1 cellular context compared by ENCODE assay signal in the genomic region with DNA sequence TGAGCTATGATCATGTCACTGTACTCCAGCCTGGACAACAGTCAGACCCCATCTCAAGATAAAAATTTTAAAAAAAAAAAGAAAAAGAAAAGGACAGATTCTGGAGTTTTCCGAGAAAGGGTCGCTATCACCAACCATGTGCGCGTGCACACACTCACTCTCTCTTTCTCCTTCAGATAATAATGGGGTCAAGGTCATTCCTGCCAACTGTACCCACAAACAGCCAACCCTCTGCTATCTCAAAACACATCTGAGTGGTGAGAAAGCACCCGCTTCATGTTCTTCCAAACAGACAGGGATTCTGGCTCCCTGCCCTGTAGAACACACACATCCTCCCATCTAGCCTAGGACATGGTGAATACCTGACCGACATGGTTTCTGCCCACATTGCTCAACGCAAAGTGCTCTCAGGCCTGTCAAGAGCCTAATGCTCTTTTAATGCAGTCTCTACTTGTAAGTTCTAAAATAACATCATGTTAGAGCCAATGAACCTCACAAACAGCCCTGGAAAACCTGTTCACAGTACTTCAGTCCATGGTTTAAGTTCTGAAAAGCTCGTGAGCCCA.
TF ChIP-seq lines count a peak whose summit lies in the region.

No MANE protein-coding gene starts in this region.

TF ChIP-seq in GM23338, 12 proteins besides CTCF, POLR2A, EP300 and RAD21 (continued from another document):
- TF ChIP-seq, protein P1, sequence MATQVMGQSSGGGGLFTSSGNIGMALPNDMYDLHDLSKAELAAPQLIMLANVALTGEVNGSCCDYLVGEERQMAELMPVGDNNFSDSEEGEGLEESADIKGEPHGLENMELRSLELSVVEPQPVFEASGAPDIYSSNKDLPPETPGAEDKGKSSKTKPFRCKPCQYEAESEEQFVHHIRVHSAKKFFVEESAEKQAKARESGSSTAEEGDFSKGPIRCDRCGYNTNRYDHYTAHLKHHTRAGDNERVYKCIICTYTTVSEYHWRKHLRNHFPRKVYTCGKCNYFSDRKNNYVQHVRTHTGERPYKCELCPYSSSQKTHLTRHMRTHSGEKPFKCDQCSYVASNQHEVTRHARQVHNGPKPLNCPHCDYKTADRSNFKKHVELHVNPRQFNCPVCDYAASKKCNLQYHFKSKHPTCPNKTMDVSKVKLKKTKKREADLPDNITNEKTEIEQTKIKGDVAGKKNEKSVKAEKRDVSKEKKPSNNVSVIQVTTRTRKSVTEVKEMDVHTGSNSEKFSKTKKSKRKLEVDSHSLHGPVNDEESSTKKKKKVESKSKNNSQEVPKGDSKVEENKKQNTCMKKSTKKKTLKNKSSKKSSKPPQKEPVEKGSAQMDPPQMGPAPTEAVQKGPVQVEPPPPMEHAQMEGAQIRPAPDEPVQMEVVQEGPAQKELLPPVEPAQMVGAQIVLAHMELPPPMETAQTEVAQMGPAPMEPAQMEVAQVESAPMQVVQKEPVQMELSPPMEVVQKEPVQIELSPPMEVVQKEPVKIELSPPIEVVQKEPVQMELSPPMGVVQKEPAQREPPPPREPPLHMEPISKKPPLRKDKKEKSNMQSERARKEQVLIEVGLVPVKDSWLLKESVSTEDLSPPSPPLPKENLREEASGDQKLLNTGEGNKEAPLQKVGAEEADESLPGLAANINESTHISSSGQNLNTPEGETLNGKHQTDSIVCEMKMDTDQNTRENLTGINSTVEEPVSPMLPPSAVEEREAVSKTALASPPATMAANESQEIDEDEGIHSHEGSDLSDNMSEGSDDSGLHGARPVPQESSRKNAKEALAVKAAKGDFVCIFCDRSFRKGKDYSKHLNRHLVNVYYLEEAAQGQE (IDR thresholded peaks at IDR 0.05; ENCODE audit: unreplicated experiment), result no peak
- TF ChIP-seq ZNF114 (CRISPR knock-in tag; IDR thresholded peaks at IDR 0.05) (no peak), POLR2AphosphoS5 (IDR thresholded peaks at IDR 0.05; ENCODE audit: low read depth) (no peak), ZNF331 (CRISPR knock-in tag; IDR thresholded peaks at IDR 0.05; ENCODE audit: low read depth) (no peak), EZH2phosphoT487 (IDR thresholded peaks at IDR 0.05; ENCODE audit: unreplicated experiment) (no peak), EZH2 (IDR thresholded peaks at IDR 0.05; ENCODE audit: low read depth, unreplicated experiment) (no peak), CREB1 (CRISPR knock-in tag; IDR thresholded peaks at IDR 0.05; ENCODE audit: low read depth) (no peak), JUNB (IDR thresholded peaks at IDR 0.05; ENCODE audit: unreplicated experiment) (no peak), STAT1 (IDR thresholded peaks at IDR 0.05; ENCODE audit: unreplicated experiment) (no peak)
- TF ChIP-seq, protein P2, sequence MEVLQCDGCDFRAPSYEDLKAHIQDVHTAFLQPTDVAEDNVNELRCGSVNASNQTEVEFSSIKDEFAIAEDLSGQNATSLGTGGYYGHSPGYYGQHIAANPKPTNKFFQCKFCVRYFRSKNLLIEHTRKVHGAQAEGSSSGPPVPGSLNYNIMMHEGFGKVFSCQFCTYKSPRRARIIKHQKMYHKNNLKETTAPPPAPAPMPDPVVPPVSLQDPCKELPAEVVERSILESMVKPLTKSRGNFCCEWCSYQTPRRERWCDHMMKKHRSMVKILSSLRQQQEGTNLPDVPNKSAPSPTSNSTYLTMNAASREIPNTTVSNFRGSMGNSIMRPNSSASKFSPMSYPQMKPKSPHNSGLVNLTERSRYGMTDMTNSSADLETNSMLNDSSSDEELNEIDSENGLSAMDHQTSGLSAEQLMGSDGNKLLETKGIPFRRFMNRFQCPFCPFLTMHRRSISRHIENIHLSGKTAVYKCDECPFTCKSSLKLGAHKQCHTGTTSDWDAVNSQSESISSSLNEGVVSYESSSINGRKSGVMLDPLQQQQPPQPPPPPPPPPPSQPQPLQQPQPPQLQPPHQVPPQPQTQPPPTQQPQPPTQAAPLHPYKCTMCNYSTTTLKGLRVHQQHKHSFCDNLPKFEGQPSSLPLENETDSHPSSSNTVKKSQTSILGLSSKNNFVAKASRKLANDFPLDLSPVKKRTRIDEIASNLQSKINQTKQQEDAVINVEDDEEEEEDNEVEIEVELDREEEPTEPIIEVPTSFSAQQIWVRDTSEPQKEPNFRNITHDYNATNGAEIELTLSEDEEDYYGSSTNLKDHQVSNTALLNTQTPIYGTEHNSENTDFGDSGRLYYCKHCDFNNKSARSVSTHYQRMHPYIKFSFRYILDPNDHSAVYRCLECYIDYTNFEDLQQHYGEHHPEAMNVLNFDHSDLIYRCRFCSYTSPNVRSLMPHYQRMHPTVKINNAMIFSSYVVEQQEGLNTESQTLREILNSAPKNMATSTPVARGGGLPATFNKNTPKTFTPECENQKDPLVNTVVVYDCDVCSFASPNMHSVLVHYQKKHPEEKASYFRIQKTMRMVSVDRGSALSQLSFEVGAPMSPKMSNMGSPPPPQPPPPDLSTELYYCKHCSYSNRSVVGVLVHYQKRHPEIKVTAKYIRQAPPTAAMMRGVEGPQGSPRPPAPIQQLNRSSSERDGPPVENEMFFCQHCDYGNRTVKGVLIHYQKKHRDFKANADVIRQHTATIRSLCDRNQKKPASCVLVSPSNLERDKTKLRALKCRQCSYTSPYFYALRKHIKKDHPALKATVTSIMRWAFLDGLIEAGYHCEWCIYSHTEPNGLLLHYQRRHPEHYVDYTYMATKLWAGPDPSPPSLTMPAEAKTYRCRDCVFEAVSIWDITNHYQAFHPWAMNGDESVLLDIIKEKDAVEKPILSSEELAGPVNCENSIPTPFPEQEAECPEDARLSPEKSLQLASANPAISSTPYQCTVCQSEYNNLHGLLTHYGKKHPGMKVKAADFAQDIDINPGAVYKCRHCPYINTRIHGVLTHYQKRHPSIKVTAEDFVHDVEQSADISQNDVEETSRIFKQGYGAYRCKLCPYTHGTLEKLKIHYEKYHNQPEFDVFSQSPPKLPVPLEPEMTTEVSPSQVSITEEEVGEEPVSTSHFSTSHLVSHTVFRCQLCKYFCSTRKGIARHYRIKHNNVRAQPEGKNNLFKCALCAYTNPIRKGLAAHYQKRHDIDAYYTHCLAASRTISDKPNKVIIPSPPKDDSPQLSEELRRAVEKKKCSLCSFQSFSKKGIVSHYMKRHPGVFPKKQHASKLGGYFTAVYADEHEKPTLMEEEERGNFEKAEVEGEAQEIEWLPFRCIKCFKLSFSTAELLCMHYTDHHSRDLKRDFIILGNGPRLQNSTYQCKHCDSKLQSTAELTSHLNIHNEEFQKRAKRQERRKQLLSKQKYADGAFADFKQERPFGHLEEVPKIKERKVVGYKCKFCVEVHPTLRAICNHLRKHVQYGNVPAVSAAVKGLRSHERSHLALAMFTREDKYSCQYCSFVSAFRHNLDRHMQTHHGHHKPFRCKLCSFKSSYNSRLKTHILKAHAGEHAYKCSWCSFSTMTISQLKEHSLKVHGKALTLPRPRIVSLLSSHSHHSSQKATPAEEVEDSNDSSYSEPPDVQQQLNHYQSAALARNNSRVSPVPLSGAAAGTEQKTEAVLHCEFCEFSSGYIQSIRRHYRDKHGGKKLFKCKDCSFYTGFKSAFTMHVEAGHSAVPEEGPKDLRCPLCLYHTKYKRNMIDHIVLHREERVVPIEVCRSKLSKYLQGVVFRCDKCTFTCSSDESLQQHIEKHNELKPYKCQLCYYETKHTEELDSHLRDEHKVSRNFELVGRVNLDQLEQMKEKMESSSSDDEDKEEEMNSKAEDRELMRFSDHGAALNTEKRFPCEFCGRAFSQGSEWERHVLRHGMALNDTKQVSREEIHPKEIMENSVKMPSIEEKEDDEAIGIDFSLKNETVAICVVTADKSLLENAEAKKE (CRISPR knock-in tag; IDR thresholded peaks at IDR 0.05), result no peak
- TF ChIP-seq, protein P3, sequence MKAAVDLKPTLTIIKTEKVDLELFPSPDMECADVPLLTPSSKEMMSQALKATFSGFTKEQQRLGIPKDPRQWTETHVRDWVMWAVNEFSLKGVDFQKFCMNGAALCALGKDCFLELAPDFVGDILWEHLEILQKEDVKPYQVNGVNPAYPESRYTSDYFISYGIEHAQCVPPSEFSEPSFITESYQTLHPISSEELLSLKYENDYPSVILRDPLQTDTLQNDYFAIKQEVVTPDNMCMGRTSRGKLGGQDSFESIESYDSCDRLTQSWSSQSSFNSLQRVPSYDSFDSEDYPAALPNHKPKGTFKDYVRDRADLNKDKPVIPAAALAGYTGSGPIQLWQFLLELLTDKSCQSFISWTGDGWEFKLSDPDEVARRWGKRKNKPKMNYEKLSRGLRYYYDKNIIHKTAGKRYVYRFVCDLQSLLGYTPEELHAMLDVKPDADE (IDR thresholded peaks at IDR 0.05), result no peak
